ENCODE assay signal across 1 cellular context in the genomic region with DNA sequence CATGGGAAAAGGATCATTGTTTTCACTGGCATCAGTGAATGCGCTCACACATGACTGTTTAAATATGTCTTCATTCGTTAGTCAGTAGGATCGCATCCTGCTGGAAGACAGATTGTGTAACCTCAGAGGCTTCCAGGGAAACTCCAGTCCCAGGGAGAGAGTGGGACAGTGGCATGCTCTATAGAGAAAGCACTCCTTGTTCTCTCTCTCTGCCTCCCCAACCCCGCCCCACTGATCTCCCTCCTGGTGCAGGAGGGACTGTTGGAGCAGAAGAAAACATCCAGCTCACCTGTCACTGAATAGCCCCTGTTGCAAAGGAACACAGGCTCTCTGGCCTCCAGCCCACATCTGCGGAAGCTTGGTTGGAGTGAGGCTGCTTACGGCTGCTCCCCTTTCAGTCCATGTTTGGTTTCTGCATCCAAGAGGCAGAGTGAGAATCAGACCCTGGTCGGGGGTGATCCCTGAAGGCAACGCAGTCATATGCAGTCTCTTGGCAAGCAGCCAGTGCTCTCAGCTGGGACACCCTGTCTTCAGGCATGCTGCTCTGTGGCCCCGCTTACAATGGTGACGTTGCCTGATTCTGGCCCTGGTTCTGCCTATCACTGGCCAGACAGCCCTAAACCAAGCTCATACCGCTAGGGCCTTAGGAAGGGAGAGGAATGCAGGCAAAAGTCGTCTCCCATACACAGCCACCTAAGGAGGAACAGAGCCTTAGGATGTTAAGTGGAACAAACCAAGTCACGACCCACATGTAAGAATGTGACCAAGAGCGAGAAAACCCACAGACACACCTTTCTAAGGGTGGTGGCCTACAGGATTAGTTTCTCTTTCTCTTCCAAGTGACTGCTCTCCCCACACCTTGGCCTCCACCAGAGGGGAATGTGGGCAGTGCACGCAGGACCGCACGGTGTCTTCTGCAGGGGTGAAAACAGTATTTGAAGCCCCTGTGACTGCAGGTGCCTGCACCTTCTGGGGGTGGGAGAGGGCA.
TF ChIP-seq lines count a peak whose summit lies in the region.

No MANE protein-coding gene starts in this region.

TF ChIP-seq in GM23338, 12 proteins besides CTCF, POLR2A, EP300 and RAD21 (continued from another document):
- TF ChIP-seq NANOG (IDR thresholded peaks at IDR 0.05; ENCODE audit: borderline replicate concordance) (no peak), ZNF114 (CRISPR knock-in tag; IDR thresholded peaks at IDR 0.05) (no peak), REST (IDR thresholded peaks at IDR 0.05; ENCODE audit: unreplicated experiment) (no peak), POLR2AphosphoS5 (IDR thresholded peaks at IDR 0.05; ENCODE audit: low read depth) (no peak), EZH2phosphoT487 (IDR thresholded peaks at IDR 0.05; ENCODE audit: unreplicated experiment) (no peak), JUNB (IDR thresholded peaks at IDR 0.05; ENCODE audit: unreplicated experiment) (no peak), EZH2 (IDR thresholded peaks at IDR 0.05; ENCODE audit: low read depth, unreplicated experiment) (no peak)
- TF ChIP-seq, protein P1, sequence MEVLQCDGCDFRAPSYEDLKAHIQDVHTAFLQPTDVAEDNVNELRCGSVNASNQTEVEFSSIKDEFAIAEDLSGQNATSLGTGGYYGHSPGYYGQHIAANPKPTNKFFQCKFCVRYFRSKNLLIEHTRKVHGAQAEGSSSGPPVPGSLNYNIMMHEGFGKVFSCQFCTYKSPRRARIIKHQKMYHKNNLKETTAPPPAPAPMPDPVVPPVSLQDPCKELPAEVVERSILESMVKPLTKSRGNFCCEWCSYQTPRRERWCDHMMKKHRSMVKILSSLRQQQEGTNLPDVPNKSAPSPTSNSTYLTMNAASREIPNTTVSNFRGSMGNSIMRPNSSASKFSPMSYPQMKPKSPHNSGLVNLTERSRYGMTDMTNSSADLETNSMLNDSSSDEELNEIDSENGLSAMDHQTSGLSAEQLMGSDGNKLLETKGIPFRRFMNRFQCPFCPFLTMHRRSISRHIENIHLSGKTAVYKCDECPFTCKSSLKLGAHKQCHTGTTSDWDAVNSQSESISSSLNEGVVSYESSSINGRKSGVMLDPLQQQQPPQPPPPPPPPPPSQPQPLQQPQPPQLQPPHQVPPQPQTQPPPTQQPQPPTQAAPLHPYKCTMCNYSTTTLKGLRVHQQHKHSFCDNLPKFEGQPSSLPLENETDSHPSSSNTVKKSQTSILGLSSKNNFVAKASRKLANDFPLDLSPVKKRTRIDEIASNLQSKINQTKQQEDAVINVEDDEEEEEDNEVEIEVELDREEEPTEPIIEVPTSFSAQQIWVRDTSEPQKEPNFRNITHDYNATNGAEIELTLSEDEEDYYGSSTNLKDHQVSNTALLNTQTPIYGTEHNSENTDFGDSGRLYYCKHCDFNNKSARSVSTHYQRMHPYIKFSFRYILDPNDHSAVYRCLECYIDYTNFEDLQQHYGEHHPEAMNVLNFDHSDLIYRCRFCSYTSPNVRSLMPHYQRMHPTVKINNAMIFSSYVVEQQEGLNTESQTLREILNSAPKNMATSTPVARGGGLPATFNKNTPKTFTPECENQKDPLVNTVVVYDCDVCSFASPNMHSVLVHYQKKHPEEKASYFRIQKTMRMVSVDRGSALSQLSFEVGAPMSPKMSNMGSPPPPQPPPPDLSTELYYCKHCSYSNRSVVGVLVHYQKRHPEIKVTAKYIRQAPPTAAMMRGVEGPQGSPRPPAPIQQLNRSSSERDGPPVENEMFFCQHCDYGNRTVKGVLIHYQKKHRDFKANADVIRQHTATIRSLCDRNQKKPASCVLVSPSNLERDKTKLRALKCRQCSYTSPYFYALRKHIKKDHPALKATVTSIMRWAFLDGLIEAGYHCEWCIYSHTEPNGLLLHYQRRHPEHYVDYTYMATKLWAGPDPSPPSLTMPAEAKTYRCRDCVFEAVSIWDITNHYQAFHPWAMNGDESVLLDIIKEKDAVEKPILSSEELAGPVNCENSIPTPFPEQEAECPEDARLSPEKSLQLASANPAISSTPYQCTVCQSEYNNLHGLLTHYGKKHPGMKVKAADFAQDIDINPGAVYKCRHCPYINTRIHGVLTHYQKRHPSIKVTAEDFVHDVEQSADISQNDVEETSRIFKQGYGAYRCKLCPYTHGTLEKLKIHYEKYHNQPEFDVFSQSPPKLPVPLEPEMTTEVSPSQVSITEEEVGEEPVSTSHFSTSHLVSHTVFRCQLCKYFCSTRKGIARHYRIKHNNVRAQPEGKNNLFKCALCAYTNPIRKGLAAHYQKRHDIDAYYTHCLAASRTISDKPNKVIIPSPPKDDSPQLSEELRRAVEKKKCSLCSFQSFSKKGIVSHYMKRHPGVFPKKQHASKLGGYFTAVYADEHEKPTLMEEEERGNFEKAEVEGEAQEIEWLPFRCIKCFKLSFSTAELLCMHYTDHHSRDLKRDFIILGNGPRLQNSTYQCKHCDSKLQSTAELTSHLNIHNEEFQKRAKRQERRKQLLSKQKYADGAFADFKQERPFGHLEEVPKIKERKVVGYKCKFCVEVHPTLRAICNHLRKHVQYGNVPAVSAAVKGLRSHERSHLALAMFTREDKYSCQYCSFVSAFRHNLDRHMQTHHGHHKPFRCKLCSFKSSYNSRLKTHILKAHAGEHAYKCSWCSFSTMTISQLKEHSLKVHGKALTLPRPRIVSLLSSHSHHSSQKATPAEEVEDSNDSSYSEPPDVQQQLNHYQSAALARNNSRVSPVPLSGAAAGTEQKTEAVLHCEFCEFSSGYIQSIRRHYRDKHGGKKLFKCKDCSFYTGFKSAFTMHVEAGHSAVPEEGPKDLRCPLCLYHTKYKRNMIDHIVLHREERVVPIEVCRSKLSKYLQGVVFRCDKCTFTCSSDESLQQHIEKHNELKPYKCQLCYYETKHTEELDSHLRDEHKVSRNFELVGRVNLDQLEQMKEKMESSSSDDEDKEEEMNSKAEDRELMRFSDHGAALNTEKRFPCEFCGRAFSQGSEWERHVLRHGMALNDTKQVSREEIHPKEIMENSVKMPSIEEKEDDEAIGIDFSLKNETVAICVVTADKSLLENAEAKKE (CRISPR knock-in tag; IDR thresholded peaks at IDR 0.05) = no peak
